34 cellular contexts compared by ENCODE assay signal in the genomic region with DNA sequence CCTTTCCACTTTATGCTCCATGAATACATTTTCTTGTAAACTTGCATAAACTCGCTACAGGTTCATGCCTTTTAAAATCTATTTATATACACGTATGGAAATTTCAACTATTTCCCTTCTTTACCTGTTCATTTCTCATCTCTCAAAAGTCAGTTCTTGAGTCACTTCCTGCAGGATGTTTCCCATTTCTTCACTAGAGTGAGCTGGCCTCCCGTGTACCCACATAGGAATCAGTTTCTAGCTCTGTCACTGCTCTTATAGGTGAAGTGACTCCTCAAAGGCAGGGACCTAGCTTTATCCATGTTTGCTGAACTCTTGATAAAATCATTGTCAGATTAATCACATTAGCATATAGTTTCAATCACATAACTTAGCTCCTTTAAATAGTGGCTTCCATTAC.
"Had no signal": no experiment of that assay in that cellular context is flagged by ENCODE, and none has a peak within 500 bp of the region (broad histone marks: within the 10 kb centered on the region; RNA-seq: fewer than 3 reads in every experiment).

No MANE protein-coding gene starts in this region.

- H3K4me1 ChIP-seq: adrenal gland, body of pancreas, breast epithelium had no signal

- DNase-seq: activated B cell treated with CpG ODN at 0.5 μM for 24 hours; activated CD4-positive, alpha-beta memory T cell treated with anti-CD3 and anti-CD28 coated beads for 36 hours; activated CD4-positive, alpha-beta T cell treated with anti-CD3 and anti-CD28 coated beads for 4 hours; activated CD4-positive, alpha-beta T cell treated with anti-CD3 and anti-CD28 coated beads, Interleukin-2, amount 10 ng/mL, durations not matched to agents 24 days and 14 days; activated CD4-positive, alpha-beta T cell treated with anti-CD3 and anti-CD28 coated beads, Interleukin-2, amount 50 U/mL, for 1 hour; activated CD4-positive, alpha-beta T cell treated with anti-CD3 and anti-CD28 coated beads, Interleukin-2, amount 50 U/mL, for 4 hours; activated CD4-positive, CD25-positive, alpha-beta regulatory T cell treated with anti-CD3 and anti-CD28 coated beads, Interleukin-2, amount 50 U/mL, for 72 hours; activated CD8-positive, alpha-beta memory T cell treated with anti-CD3 and anti-CD28 coated beads, Interleukin-2, amount 50 U/mL, for 4 hours; activated CD8-positive, alpha-beta T cell treated with anti-CD3 and anti-CD28 coated beads for 36 hours; activated effector memory CD4-positive, alpha-beta T cell treated with anti-CD3 and anti-CD28 coated beads, Interleukin-2, amount 50 U/mL, for 16 hours; activated gamma-delta T cell treated with Interleukin-2 at 50 U/mL for 16 hours; activated naive CD4-positive, alpha-beta T cell; activated naive CD4-positive, alpha-beta T cell treated with anti-CD3 and anti-CD28 coated beads for 36 hours; activated naive CD4-positive, alpha-beta T cell treated with anti-CD3 and anti-CD28 coated beads, Interleukin-2, amount 50 U/mL, for 16 hours; activated naive CD8-positive, alpha-beta T cell treated with anti-CD3 and anti-CD28 coated beads for 36 hours; activated T-cell treated with anti-CD3 and anti-CD28 coated beads for 4 hours; activated T-cell treated with anti-CD3 and anti-CD28 coated beads, Interleukin-2, amount 50 U/mL, for 1 hour; activated T-cell treated with anti-CD3 and anti-CD28 coated beads, Interleukin-2, amount 50 U/mL, for 4 hours; activated T-cell treated with anti-CD3 and anti-CD28 coated beads, Interleukin-2, amount 50 U/mL, for 72 hours; adrenal gland; amniotic stem cell; aorta; body of pancreas; brain microvascular endothelial cell; caudate nucleus; cerebellar nuclear complex; T-helper 1 cell; T-helper 2 cell; T-helper 9 cell had no signal

- H3K27me3 ChIP-seq: adrenal gland, body of pancreas, brain microvascular endothelial cell, breast epithelium, cardiac muscle cell had no signal

- H3K36me3 ChIP-seq: adrenal gland, brain microvascular endothelial cell, breast epithelium, cardiac muscle cell had no signal

- H3K27ac ChIP-seq: adrenal gland, body of pancreas, brain microvascular endothelial cell, breast epithelium, cardiac muscle cell, VCaP had no signal

- H3K4me3 ChIP-seq: adrenal gland, body of pancreas, breast epithelium, cardiac muscle cell had no signal

- ATAC-seq: activated CD8-positive, alpha-beta T cell treated with anti-CD3 and anti-CD28 coated beads for 36 hours; activated naive CD4-positive, alpha-beta T cell treated with anti-CD3 and anti-CD28 coated beads, Interleukin-2, amount 50 U/mL, for 72 hours; activated T-cell treated with anti-CD3 and anti-CD28 coated beads, Interleukin-2, amount 50 U/mL, for 4 hours; activated T-cell treated with anti-CD3 and anti-CD28 coated beads, Interleukin-2, amount 50 U/mL, for 72 hours; activated T-helper 17 cell treated with anti-CD3 and anti-CD28 coated beads, Interleukin-2, amount 50 U/mL, for 72 hours; body of pancreas had no signal

- H3K9me3 ChIP-seq: adrenal gland, body of pancreas, breast epithelium had no signal
